In the genomic region with DNA sequence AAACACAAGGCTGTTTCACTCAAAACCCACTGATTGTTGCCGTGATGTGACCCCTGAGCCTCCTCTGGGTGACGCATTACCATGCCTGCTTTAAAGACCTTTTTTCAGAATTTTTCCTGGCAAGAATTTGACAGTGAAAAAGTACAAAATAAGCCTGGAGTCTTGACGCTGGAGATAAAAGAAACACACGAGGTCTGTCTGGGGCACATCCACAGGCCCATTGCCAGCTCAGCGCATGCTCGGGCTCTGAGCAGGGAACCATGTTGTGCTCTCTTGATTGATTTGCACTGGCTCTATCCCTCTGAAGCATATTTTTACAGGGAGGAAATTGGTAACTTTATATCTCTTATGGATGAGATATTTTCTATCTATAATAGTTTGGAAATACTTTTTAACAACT, we compare ENCODE assay signal across 19 cellular contexts.
A peak's percentile ranks its signal among the peaks of the same experiment; 100 is the strongest.
DNase-seq lines count a peak whose midpoint lies in the region; ATAC-seq and TF ChIP-seq lines count a peak whose summit lies in the region.
"Had no signal": no experiment of that assay in that cellular context is flagged by ENCODE, and none has a peak within 500 bp of the region (broad histone marks: within the 10 kb centered on the region; RNA-seq: fewer than 3 reads in every experiment).

No MANE protein-coding gene starts in this region.

- DNase-seq in GM23338 (ENCODE audit: low spot score) (no peak), choroid plexus epithelial cell (ENCODE audit: low read depth) (peak; percentile 32), left ventricle myocardium inferior (peak; percentile 27), iPS-NIHi7 (ENCODE audit: extremely low spot score) (no peak), DMS53 treated with DMSO at 0.1 percent for 48 hours (lab: John Stamatoyannopoulos, UW; ENCODE audit: unreplicated experiment) (no peak), HT-29 (ENCODE audit: low spot score) (no peak)
- DNase-seq in stimulated activated CD4-positive, alpha-beta T cell treated with anti-CD3 and anti-CD28 coated beads, Interleukin-4, amount 100 ng/mL, for 1 hour, result no peak
- DNase-seq: Calu3; CD8-positive, alpha-beta memory T cell; DMS153; GDM1; MG63; NCI-H1048; NCI-H1417 treated with DMSO at 0.1 percent for 48 hours; NCI-H187; NCI-H748 treated with DMSO at 0.1 percent for 48 hours had no signal

- no peak overlapping the region for H3K4me3 Mint-ChIP-seq in GM23338
- H3K4me3 Mint-ChIP-seq in nephron, result no peak overlapping the region
- H3K4me3 Mint-ChIP-seq: CD8-positive, alpha-beta memory T cell had no signal

- no peaks in the 10 kb centered on the region for H3K79me2 ChIP-seq in GM23338 (replicated peaks; ENCODE audit: insufficient read depth)

- no peaks in the 10 kb centered on the region for H4K20me1 ChIP-seq in GM23338 (replicated peaks; ENCODE audit: insufficient read depth)

- H3K4me1 ChIP-seq in GM23338 (ENCODE audit: insufficient read depth) (no peaks in the 10 kb centered on the region), left ventricle myocardium inferior (no peaks in the 10 kb centered on the region)

- H3K27ac Mint-ChIP-seq in GM23338 (no peak overlapping the region), nephron (peak overlapping the region; percentile 69 to 84 (median 75))

- H3K27ac ChIP-seq in GM23338 (ENCODE audit: low read depth) (no peak overlapping the region), left ventricle myocardium inferior (replicated peaks) (no peak overlapping the region)
- H3K27ac ChIP-seq: C4-2B, RWPE1 had no signal

- H3K36me3 Mint-ChIP-seq in GM23338 (ENCODE audit: low read depth) (peaks cover 7% of the 10 kb centered on the region; the same call in 1 of the 3 replicates), nephron (ENCODE audit: low read depth) (no peaks in the 10 kb centered on the region)

- no peaks in the 10 kb centered on the region for H3K27me3 Mint-ChIP-seq in GM23338 (ENCODE audit: insufficient read depth, low read depth, poor library complexity)
- H3K27me3 Mint-ChIP-seq in nephron (ENCODE audit: low read depth), result peaks cover 6% of the 10 kb centered on the region

- no peaks in the 10 kb centered on the region for H3F3A ChIP-seq in GM23338 (replicated peaks; ENCODE audit: low read depth)

- no peaks in the 10 kb centered on the region for H3K27me3 ChIP-seq in GM23338 (ENCODE audit: insufficient read depth)
- no peaks in the 10 kb centered on the region for H3K27me3 ChIP-seq in left ventricle myocardium inferior (ENCODE audit: low read depth)

- no peaks in the 10 kb centered on the region for H3K4me1 Mint-ChIP-seq in GM23338
- peaks cover 28% of the 10 kb centered on the region for H3K4me1 Mint-ChIP-seq in nephron
- H3K4me1 Mint-ChIP-seq: CD8-positive, alpha-beta memory T cell had no signal

- intact Hi-C loops in left ventricle myocardium inferior (cut with micrococcal nuclease), result no loop called here

- H3K9me3 Mint-ChIP-seq in GM23338 (peaks cover 8% of the 10 kb centered on the region), nephron (peaks cover 3% of the 10 kb centered on the region)
- H3K9me3 Mint-ChIP-seq: CD8-positive, alpha-beta memory T cell had no signal

- H3K4me2 ChIP-seq in GM23338, result no peak overlapping the region

- peaks cover 22% of the 10 kb centered on the region for H3K9me2 ChIP-seq in GM23338 (ENCODE audit: insufficient read depth)

- ATAC-seq in GM23338, result no peak

- H2AFZ ChIP-seq in GM23338, result 0 out of 2 replicates have a peak overlapping the region, but pooled peaks have one; percentile 43

- H3K9me3 ChIP-seq in left ventricle myocardium inferior (replicated peaks), result no peaks in the 10 kb centered on the region
- H3K9me3 ChIP-seq: MG63 had no signal

- H3K36me3 ChIP-seq in GM23338 (ENCODE audit: insufficient read depth), result no peaks in the 10 kb centered on the region
- H3K36me3 ChIP-seq in left ventricle myocardium inferior, result no peaks in the 10 kb centered on the region
- H3K36me3 ChIP-seq: MG63 had no signal

- H3K4me3 ChIP-seq in GM23338 (no peak overlapping the region), choroid plexus epithelial cell (ENCODE audit: low read depth, low read length) (no peak overlapping the region), left ventricle myocardium inferior (no peak overlapping the region)
- H3K4me3 ChIP-seq: MG63 had no signal

- TF ChIP-seq CTCF in GM23338 (conservative IDR thresholded peaks at IDR 0.05; ENCODE audit: low read depth in 2 of 2) (no peak), choroid plexus epithelial cell (conservative IDR thresholded peaks at IDR 0.05; ENCODE audit: low read depth, low read length) (no peak), left ventricle myocardium inferior (IDR thresholded peaks at IDR 0.05; ENCODE audit: borderline replicate concordance) (no peak), nephron (IDR thresholded peaks at IDR 0.05; ENCODE audit: unreplicated experiment in 3 of 3) (no peak)

TF ChIP-seq in GM23338, 12 proteins besides CTCF, POLR2A, EP300 and RAD21:
- TF ChIP-seq EZH2phosphoT487 (IDR thresholded peaks at IDR 0.05; ENCODE audit: unreplicated experiment), result no peak
- TF ChIP-seq, protein P1, sequence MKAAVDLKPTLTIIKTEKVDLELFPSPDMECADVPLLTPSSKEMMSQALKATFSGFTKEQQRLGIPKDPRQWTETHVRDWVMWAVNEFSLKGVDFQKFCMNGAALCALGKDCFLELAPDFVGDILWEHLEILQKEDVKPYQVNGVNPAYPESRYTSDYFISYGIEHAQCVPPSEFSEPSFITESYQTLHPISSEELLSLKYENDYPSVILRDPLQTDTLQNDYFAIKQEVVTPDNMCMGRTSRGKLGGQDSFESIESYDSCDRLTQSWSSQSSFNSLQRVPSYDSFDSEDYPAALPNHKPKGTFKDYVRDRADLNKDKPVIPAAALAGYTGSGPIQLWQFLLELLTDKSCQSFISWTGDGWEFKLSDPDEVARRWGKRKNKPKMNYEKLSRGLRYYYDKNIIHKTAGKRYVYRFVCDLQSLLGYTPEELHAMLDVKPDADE (IDR thresholded peaks at IDR 0.05), result no peak

Comparison
In these comparisons a context has a peak if more than half of its experiments do, and no peak if none do; other contexts are left out.
1. DNase-seq: peak in choroid plexus epithelial cell (single experiment) and left ventricle myocardium inferior (single experiment); none in GM23338 (single experiment), stimulated activated CD4-positive, alpha-beta T cell treated with anti-CD3 and anti-CD28 coated beads, Interleukin-4, amount 100 ng/mL, for 1 hour (single experiment), iPS-NIHi7 (single experiment), DMS53 treated with DMSO at 0.1 percent for 48 hours (single experiment) and HT-29 (single experiment).